Comparison of ENCODE assay signal across 8 cellular contexts in genomic region chr17:63919311-63919723, GRCh38. TPM values are rescaled to one million over a fixed set of nuclear protein-coding genes. Genes with fewer than 3 reads are reported as not detected.
DNase-seq lines count a peak whose midpoint lies in the region; ATAC-seq and TF ChIP-seq lines count a peak whose summit lies in the region.

No MANE protein-coding gene starts in this region.

- peaks cover 4% of the 10 kb centered on the region for H3K27me3 Mint-ChIP-seq in T-helper 17 cell

- peak; percentile 51 for DNase-seq in Jurkat, Clone E6-1 (ENCODE audit: low read depth, low spot score)
- DNase-seq in T-helper 17 cell (peak; percentile 43 to 70 (median 53)), adrenal gland (peak; percentile 53 to 80 (median 67)), hepatic stellate cell (ENCODE audit: low spot score) (peak; percentile 79)
- peak; percentile 53 to 85 (median 55) for DNase-seq in stimulated activated CD4-positive, alpha-beta T cell treated with anti-CD3 and anti-CD28 coated beads, Interleukin-12 subunit alpha, Interleukin-12 subunit beta, amount 100 ng/mL, for 48 hours (ENCODE audit: low read depth in 2 of 3, low spot score in 1 of 3)

- H3K9ac ChIP-seq in BLaER1: no peak overlapping the region

- no peaks in the 10 kb centered on the region for H3K36me3 ChIP-seq in BLaER1
- no peaks in the 10 kb centered on the region for H3K36me3 ChIP-seq in adrenal gland (replicated peaks in 1 of 2)

- 39 to 48% (median 44%) methylated on average over 8 of the region's 8 CpGs for WGBS in adrenal gland, 4 donors

- H3K27ac ChIP-seq in BLaER1 (0 out of 2 replicates have a peak overlapping the region, but pooled peaks have one; percentile 6), adrenal gland (no peak overlapping the region)

- TF ChIP-seq CTCF in adrenal gland (IDR thresholded peaks at IDR 0.05): peak; percentile 92 to 98 (median 94)

- intact Hi-C loops in adrenal gland (cut with DNase I): loop anchor here (2.0 to 10.0 kb wide), 3 partner anchors 105 to 365 kb away; partner anchors contain the start of gene ICAM2 (in 1 of the 2)

- peak overlapping the region; percentile 92 for H3K27ac Mint-ChIP-seq in T-helper 17 cell

- H3K27me3 ChIP-seq in BLaER1 (no peaks in the 10 kb centered on the region), adrenal gland (no peaks in the 10 kb centered on the region)

- ATAC-seq in GM19043 (IDR thresholded peaks at IDR 0.05; ENCODE audit: low read depth, unreplicated experiment) (peak; percentile 58), T-helper 17 cell (peak; percentile 95), HG02981 (IDR thresholded peaks at IDR 0.05; ENCODE audit: unreplicated experiment) (no peak)

- TF ChIP-seq POLR2A in adrenal gland (IDR thresholded peaks at IDR 0.05): no peak

- no peaks in the 10 kb centered on the region for H4K20me1 ChIP-seq in BLaER1

- peaks cover 12% of the 10 kb centered on the region for H3K4me1 Mint-ChIP-seq in T-helper 17 cell

- H3K36me3 Mint-ChIP-seq in T-helper 17 cell (ENCODE audit: low read depth): peaks cover 3% of the 10 kb centered on the region

- peak overlapping the region; percentile 54 for H3K4me2 ChIP-seq in BLaER1

- H3K4me3 Mint-ChIP-seq in T-helper 17 cell: peak overlapping the region; percentile 72

- H3K9me3 ChIP-seq in BLaER1 (no peaks in the 10 kb centered on the region), T-helper 17 cell (ENCODE audit: control insufficient read depth, low read length, poor library complexity, severe bottlenecking) (no peaks in the 10 kb centered on the region), adrenal gland (replicated peaks in 1 of 3) (no peaks in the 10 kb centered on the region)

- H3K4me3 ChIP-seq in BLaER1 (no peak overlapping the region), adrenal gland (no peak overlapping the region)
- no peak overlapping the region for H3K4me3 ChIP-seq in Jurkat, Clone E6-1 (ENCODE audit: low read length)

- H3K4me1 ChIP-seq in BLaER1 (peaks cover 80% of the 10 kb centered on the region), adrenal gland (replicated peaks in 1 of 2) (no peaks in the 10 kb centered on the region)

RNA-seq across cellular contexts. Expression of gene GH1, which starts 0.7 kb away (rescaled TPM):
- not detected for polyA plus RNA-seq in Jurkat, Clone E6-1 (2012; ENCODE audit: insufficient read depth, insufficient read length)
- total RNA-seq in T-helper 17 cell: not detected
- total RNA-seq in adrenal gland: not detected
- not detected for polyA plus RNA-seq in adrenal gland

RNA-seq across cellular contexts. Expression of gene CSHL1, which starts 8.3 kb away (rescaled TPM):
- polyA plus RNA-seq in Jurkat, Clone E6-1 (2012; ENCODE audit: insufficient read depth, insufficient read length): not detected
- total RNA-seq in T-helper 17 cell (not detected), adrenal gland (not detected)
- not detected for polyA plus RNA-seq in adrenal gland

RNA-seq across cellular contexts. Expression of gene CD79B, which starts 12.8 kb away (rescaled TPM):
- polyA plus RNA-seq in Jurkat, Clone E6-1 (2012; ENCODE audit: insufficient read depth, insufficient read length): 2.2 TPM
- total RNA-seq in T-helper 17 cell (10 to 100 TPM; 19.5 to 31.1 TPM), adrenal gland (1 to 10 TPM in 6 of 8 donors, under 1 TPM in 1, not detected in 1; 0.69 to 4.5 (median 2.1) TPM)
- polyA plus RNA-seq in adrenal gland: 1 to 10 TPM; 1.7 to 3.0 (median 2.5) TPM

RNA-seq across cellular contexts. Expression of gene CSH1, which starts 22.9 kb away (rescaled TPM):
- not detected for polyA plus RNA-seq in Jurkat, Clone E6-1 (2012; ENCODE audit: insufficient read depth, insufficient read length)
- total RNA-seq in T-helper 17 cell (10 to 100 TPM in 1 of 2 donors, 1 to 10 TPM in 1; 9.9 to 11.3 TPM), adrenal gland (not detected)
- polyA plus RNA-seq in adrenal gland: not detected

RNA-seq across cellular contexts. Expression of gene GH2, which starts 37.6 kb away (rescaled TPM):
- not detected for polyA plus RNA-seq in Jurkat, Clone E6-1 (2012; ENCODE audit: insufficient read depth, insufficient read length)
- not detected for total RNA-seq in T-helper 17 cell
- not detected for total RNA-seq in adrenal gland
- polyA plus RNA-seq in adrenal gland: not detected
